In the genomic region with DNA sequence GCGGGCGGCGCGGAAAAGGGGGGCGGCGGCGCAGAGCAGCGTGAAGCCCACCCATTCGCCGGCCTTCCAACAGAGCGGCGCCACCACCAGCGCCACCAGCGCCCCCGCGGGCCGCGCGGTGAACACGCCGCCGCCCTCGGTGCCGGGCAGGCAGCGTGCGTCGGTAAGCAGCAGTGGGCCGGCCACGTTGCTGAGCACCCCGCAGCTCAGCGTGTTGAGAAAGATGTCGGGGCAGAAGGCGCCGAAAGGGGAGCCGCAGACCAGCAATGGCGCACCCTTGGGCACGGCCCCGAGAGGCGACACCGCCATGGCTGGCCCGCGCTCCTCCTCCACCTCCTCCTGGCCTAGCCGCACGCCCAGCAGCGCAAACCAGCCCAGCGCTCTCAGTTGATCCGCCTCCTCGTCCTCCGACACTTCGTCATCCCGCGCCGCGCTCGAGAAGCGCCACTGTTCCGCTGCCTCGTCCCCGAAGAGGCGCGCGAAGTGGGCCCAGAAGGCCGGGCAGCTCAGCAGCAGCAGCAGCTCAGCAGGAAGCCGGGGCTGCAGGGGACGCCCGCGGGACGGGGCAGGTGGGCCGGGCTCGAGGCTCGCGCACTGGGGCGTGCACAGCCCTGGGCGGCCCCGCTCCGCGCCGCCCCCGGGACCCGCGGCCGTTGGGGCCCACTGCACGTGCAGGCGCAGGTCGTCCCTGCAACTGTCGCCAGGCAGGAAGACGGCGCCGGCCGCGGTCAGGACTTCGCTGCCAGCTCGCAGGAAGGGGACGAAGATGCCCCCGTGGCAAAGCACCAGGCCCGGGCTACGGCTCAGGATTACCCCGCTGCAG, we compare ENCODE assay signal across 1 cellular context.
TF ChIP-seq lines count a peak whose summit lies in the region.

No MANE protein-coding gene starts in this region.

TF ChIP-seq in HEK293, 187 proteins besides CTCF, POLR2A, EP300 and RAD21 (continued from another document):
- peak; percentile 36; the same call in 1 of the 2 replicates for TF ChIP-seq ZBTB17 (tag by site-specific recombination; IDR thresholded peaks at IDR 0.05)
- no peak for TF ChIP-seq ZNF202 (tag by site-specific recombination; IDR thresholded peaks at IDR 0.05; ENCODE audit: borderline replicate concordance)
- TF ChIP-seq GLIS1 (tag by site-specific recombination; IDR thresholded peaks at IDR 0.05) = 0 out of 2 replicates have a peak, but pooled peaks have one; percentile 1
- peak; percentile 99 for TF ChIP-seq ZBTB26 (tag by site-specific recombination; optimal IDR thresholded peaks at IDR 0.05)
- no peak for TF ChIP-seq PRDM10 (tag by site-specific recombination; IDR thresholded peaks at IDR 0.05)
- TF ChIP-seq ZNF350 (tag by site-specific recombination; IDR thresholded peaks at IDR 0.05) = no peak
- TF ChIP-seq ZNF768 (tag by site-specific recombination; IDR thresholded peaks at IDR 0.05) = no peak; the same call in 1 of the 2 replicates
- no peak for TF ChIP-seq ZNF175 (tag by site-specific recombination; IDR thresholded peaks at IDR 0.05)
- TF ChIP-seq REST (tag by site-specific recombination; IDR thresholded peaks at IDR 0.05) = peak; percentile 21; the same call in 1 of the 2 replicates
- no peak for TF ChIP-seq BCL11B (tag by site-specific recombination; IDR thresholded peaks at IDR 0.05; ENCODE audit: low read depth)
- TF ChIP-seq ZNF391 (tag by site-specific recombination; IDR thresholded peaks at IDR 0.05; ENCODE audit: borderline replicate concordance, low read depth) = 0 out of 2 replicates have a peak, but pooled peaks have one; percentile 13
- no peak for TF ChIP-seq ZNF548 (tag by site-specific recombination; IDR thresholded peaks at IDR 0.05)
- TF ChIP-seq SCRT2 (tag by site-specific recombination; IDR thresholded peaks at IDR 0.05) = no peak
- peak; percentile 15 for TF ChIP-seq ZXDB (tag by site-specific recombination; IDR thresholded peaks at IDR 0.05)
- peak; percentile 49 for TF ChIP-seq ZNF600 (tag by site-specific recombination; IDR thresholded peaks at IDR 0.05)
- TF ChIP-seq ZNF677 (tag by site-specific recombination; IDR thresholded peaks at IDR 0.05) = peak; percentile 42; the same call in 1 of the 2 replicates
- TF ChIP-seq ZNF2 (tag by site-specific recombination; IDR thresholded peaks at IDR 0.05) = peak; percentile 88
- TF ChIP-seq IKZF3 (tag by site-specific recombination; IDR thresholded peaks at IDR 0.05) = no peak
- peak; percentile 43 for TF ChIP-seq KLF9 (tag by site-specific recombination; IDR thresholded peaks at IDR 0.05; ENCODE audit: low read depth)
